ENCODE assay signal across 1 cellular context in the genomic region with DNA sequence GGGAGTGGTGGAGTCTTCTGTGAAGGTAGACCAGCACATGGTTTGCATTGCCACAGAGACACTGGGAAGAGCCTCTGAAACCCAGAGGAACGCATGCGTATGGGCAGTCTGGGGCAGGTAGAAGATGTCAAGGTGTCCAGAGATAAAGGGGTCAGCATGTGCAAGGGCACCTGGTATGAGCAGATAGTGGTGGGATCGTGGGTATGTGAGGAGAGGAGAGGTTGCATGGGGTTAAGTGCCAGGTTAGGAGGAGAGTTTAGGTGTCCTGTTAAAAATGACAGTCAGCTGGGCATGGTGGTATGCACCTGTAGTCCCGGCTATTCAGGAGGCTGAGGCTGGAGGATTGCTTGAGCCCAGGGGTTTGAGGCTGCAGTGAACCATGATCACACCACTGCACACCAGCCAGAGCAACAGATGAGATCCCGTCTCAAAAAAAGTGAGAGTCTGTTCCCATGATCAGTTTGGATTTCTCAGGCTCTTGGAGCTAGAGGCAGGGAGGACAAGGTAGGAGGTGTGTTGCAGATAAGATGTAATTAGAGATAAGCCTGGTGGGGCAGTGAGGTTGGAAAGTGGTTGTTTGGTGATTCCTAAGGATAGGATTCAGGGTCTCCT.
TF ChIP-seq lines count a peak whose summit lies in the region.

No MANE protein-coding gene starts in this region.

TF ChIP-seq in HEK293T, 16 proteins besides CTCF, POLR2A, EP300 and RAD21:
- no peak for TF ChIP-seq L3MBTL2 (conservative IDR thresholded peaks at IDR 0.05)
- no peak for TF ChIP-seq LEF1 (IDR thresholded peaks at IDR 0.05; ENCODE audit: borderline replicate concordance)
- TF ChIP-seq FOXM1 (IDR thresholded peaks at IDR 0.05; ENCODE audit: borderline replicate concordance): no peak
- TF ChIP-seq, protein P1, sequence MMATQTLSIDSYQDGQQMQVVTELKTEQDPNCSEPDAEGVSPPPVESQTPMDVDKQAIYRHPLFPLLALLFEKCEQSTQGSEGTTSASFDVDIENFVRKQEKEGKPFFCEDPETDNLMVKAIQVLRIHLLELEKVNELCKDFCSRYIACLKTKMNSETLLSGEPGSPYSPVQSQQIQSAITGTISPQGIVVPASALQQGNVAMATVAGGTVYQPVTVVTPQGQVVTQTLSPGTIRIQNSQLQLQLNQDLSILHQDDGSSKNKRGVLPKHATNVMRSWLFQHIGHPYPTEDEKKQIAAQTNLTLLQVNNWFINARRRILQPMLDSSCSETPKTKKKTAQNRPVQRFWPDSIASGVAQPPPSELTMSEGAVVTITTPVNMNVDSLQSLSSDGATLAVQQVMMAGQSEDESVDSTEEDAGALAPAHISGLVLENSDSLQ (IDR thresholded peaks at IDR 0.05): no peak
- TF ChIP-seq CTBP1 (IDR thresholded peaks at IDR 0.05; ENCODE audit: borderline replicate concordance): no peak
- TF ChIP-seq HDGF (IDR thresholded peaks at IDR 0.05; ENCODE audit: borderline replicate concordance): no peak
- TF ChIP-seq NFRKB (IDR thresholded peaks at IDR 0.05): no peak
- TF ChIP-seq FOXK2 (IDR thresholded peaks at IDR 0.05): no peak
- TF ChIP-seq ARNT (IDR thresholded peaks at IDR 0.05): no peak
- TF ChIP-seq FOXA1 (IDR thresholded peaks at IDR 0.05): no peak
- no peak for TF ChIP-seq SUZ12 (IDR thresholded peaks at IDR 0.05)
- no peak for TF ChIP-seq ZNF384 (IDR thresholded peaks at IDR 0.05)
- TF ChIP-seq BHLHE40 (IDR thresholded peaks at IDR 0.05; ENCODE audit: borderline replicate concordance): no peak
- TF ChIP-seq ELF4 (IDR thresholded peaks at IDR 0.05): no peak; the same call in 1 of the 2 replicates
- TF ChIP-seq SP1 (IDR thresholded peaks at IDR 0.05): no peak
- TF ChIP-seq TARDBP (IDR thresholded peaks at IDR 0.05): no peak
TF ChIP-seq in HEK293T: peak in this region for 0.
